2 cellular contexts compared by ENCODE assay signal in the genomic region with DNA sequence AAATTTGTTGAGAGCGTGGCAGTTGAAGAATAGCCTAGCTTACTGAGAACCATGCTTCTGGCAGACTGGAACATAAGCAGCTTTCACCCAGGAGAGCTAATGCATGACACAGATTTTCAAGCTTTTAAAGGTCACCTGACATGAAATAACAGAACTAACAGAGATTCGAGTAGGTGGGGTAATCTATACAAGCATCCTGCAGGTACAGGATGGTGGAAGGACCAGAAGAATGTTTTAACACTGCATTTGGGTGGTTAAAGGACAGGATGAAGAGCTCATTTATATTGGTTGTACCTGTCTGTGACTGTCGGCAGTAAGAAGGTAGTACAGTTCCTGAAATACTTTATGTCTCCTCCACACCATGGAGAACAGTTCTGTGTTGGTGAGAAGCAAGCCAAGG.
TF ChIP-seq lines count a peak whose summit lies in the region.

No MANE protein-coding gene starts in this region.

TF ChIP-seq in IMR-90, 13 proteins besides CTCF, POLR2A, EP300 and RAD21 (continued from another document):
- TF ChIP-seq CEBPB (IDR thresholded peaks at IDR 0.05; ENCODE audit: low read depth, low read length) = no peak
- no peak for TF ChIP-seq USF2 (IDR thresholded peaks at IDR 0.05; ENCODE audit: low read depth, low read length)
- TF ChIP-seq CHD1 (IDR thresholded peaks at IDR 0.05; ENCODE audit: low read depth, low read length) = no peak
- TF ChIP-seq MXI1 (IDR thresholded peaks at IDR 0.05; ENCODE audit: borderline replicate concordance, low read depth, low read length) = no peak
- no peak for TF ChIP-seq ELK1 (IDR thresholded peaks at IDR 0.05; ENCODE audit: borderline replicate concordance, low read depth, low read length)
- TF ChIP-seq FOS (IDR thresholded peaks at IDR 0.05; ENCODE audit: low read depth, low read length) = no peak
- TF ChIP-seq SMC3 (IDR thresholded peaks at IDR 0.05; ENCODE audit: low read depth, low read length) = no peak
- TF ChIP-seq MAZ (IDR thresholded peaks at IDR 0.05; ENCODE audit: borderline replicate concordance, low read depth, low read length) = no peak

TF ChIP-seq in neural cell, 6 proteins besides CTCF, POLR2A, EP300 and RAD21 (continued from another document):
- TF ChIP-seq, protein P1, sequence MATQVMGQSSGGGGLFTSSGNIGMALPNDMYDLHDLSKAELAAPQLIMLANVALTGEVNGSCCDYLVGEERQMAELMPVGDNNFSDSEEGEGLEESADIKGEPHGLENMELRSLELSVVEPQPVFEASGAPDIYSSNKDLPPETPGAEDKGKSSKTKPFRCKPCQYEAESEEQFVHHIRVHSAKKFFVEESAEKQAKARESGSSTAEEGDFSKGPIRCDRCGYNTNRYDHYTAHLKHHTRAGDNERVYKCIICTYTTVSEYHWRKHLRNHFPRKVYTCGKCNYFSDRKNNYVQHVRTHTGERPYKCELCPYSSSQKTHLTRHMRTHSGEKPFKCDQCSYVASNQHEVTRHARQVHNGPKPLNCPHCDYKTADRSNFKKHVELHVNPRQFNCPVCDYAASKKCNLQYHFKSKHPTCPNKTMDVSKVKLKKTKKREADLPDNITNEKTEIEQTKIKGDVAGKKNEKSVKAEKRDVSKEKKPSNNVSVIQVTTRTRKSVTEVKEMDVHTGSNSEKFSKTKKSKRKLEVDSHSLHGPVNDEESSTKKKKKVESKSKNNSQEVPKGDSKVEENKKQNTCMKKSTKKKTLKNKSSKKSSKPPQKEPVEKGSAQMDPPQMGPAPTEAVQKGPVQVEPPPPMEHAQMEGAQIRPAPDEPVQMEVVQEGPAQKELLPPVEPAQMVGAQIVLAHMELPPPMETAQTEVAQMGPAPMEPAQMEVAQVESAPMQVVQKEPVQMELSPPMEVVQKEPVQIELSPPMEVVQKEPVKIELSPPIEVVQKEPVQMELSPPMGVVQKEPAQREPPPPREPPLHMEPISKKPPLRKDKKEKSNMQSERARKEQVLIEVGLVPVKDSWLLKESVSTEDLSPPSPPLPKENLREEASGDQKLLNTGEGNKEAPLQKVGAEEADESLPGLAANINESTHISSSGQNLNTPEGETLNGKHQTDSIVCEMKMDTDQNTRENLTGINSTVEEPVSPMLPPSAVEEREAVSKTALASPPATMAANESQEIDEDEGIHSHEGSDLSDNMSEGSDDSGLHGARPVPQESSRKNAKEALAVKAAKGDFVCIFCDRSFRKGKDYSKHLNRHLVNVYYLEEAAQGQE (IDR thresholded peaks at IDR 0.05; ENCODE audit: borderline replicate concordance) = no peak
- TF ChIP-seq TAF1 (IDR thresholded peaks at IDR 0.05; ENCODE audit: low read depth) (no peak), SMC3 (conservative IDR thresholded peaks at IDR 0.05; ENCODE audit: poor library complexity) (no peak), POLR2AphosphoS5 (IDR thresholded peaks at IDR 0.05) (no peak)
